Comparison of ENCODE assay signal across 17 cellular contexts in genomic region chr14:65485516-65485915, GRCh38.
A peak's percentile ranks its signal among the peaks of the same experiment; 100 is the strongest.
DNase-seq lines count a peak whose midpoint lies in the region; ATAC-seq and TF ChIP-seq lines count a peak whose summit lies in the region.
"Had no signal": no experiment of that assay in that cellular context is flagged by ENCODE, and none has a peak within 500 bp of the region (broad histone marks: within the 10 kb centered on the region; RNA-seq: fewer than 3 reads in every experiment).

No MANE protein-coding gene starts in this region.

- peaks cover 39% of the 10 kb centered on the region for H3K79me2 ChIP-seq in osteoblast (ENCODE audit: insufficient read depth, low read length)

- H3K36me3 ChIP-seq in cardiac muscle cell = no peaks in the 10 kb centered on the region
- H3K36me3 ChIP-seq in heart left ventricle = no peaks in the 10 kb centered on the region
- no peaks in the 10 kb centered on the region for H3K36me3 ChIP-seq in ectodermal cell (ENCODE audit: control insufficient read depth, insufficient read depth, low read length)
- H3K36me3 ChIP-seq in mesodermal cell (ENCODE audit: control insufficient read depth, insufficient read depth, low read length) = no peaks in the 10 kb centered on the region
- no peaks in the 10 kb centered on the region for H3K36me3 ChIP-seq in osteoblast (ENCODE audit: insufficient read depth, low read length)

- 77 to 84% (median 80%) methylated on average over 3 of the region's 3 CpGs for WGBS in heart left ventricle, 4 donors
- WGBS in ectodermal cell, 2 experiments = 25 to 31% methylated on average over 3 of the region's 3 CpGs
- WGBS in mesodermal cell (ENCODE audit: insufficient coverage in 2 of 2), 2 experiments = 47 to 48% methylated on average over 2 to 3 of the region's 3 CpGs

- H3K4me1 ChIP-seq in cardiac muscle cell (ENCODE audit: low read depth) = peaks cover 9% of the 10 kb centered on the region
- peaks cover 0 to 12% (median 3%) of the 10 kb centered on the region in 12 donors for H3K4me1 ChIP-seq in heart left ventricle
- peaks cover 24% of the 10 kb centered on the region for H3K4me1 ChIP-seq in ectodermal cell (ENCODE audit: control insufficient read depth, insufficient read depth, low read length)
- no peaks in the 10 kb centered on the region for H3K4me1 ChIP-seq in mesodermal cell (ENCODE audit: control insufficient read depth, insufficient read depth, low read length, poor library complexity, severe bottlenecking)
- H3K4me1 ChIP-seq in osteoblast (ENCODE audit: insufficient read depth, low read length) = peaks cover 4% of the 10 kb centered on the region

- no peak overlapping the region for H2AFZ ChIP-seq in osteoblast (ENCODE audit: low read length)

- H3K27me3 ChIP-seq in cardiac muscle cell (no peaks in the 10 kb centered on the region), heart left ventricle (no peaks in the 10 kb centered on the region), ectodermal cell (ENCODE audit: control insufficient read depth, insufficient read depth, low read length, poor library complexity, severe bottlenecking) (no peaks in the 10 kb centered on the region), osteoblast (ENCODE audit: insufficient read depth, low read length) (no peaks in the 10 kb centered on the region)

- DNase-seq in cardiac muscle cell (ENCODE audit: low read depth in 1 of 2, low spot score in 1 of 2) = no peak
- DNase-seq in heart left ventricle = no peak
- no peak for DNase-seq in foreskin melanocyte
- no peak for DNase-seq in osteoblast (ENCODE audit: insufficient read length, low spot score, missing footprints)
- DNase-seq: 8988T; CD4-positive, alpha-beta memory T cell; DMS79 treated with DMSO at 0.1 percent for 48 hours; GOT3; IMR-90; NCI-H187; NCI-H446 treated with DMSO at 0.1 percent for 48 hours; OCI-M1; SHP77 treated with DMSO at 0.1 percent for 48 hours had no signal

- peak overlapping the region; percentile 55 for H3K27ac ChIP-seq in cardiac muscle cell
- H3K27ac ChIP-seq in heart left ventricle = no peak overlapping the region
- peak overlapping the region; percentile 81 for H3K27ac ChIP-seq in ectodermal cell (ENCODE audit: insufficient read depth, low read depth, low read length, poor library complexity, severe bottlenecking)
- peak overlapping the region; percentile 32 for H3K27ac ChIP-seq in mesodermal cell (ENCODE audit: low read depth, low read length, severe bottlenecking)
- no peak overlapping the region for H3K27ac ChIP-seq in osteoblast (ENCODE audit: low read depth, low read length)

- intact Hi-C loops in heart left ventricle (cut with DNase I) = no loop called here

- TF ChIP-seq POLR2A in heart left ventricle (IDR thresholded peaks at IDR 0.05) = no peak

- H4K20me1 ChIP-seq in osteoblast (ENCODE audit: insufficient read depth, low read length) = peaks cover 12% of the 10 kb centered on the region

- TF ChIP-seq CTCF in cardiac muscle cell (IDR thresholded peaks at IDR 0.05; ENCODE audit: low read depth, low read length) (no peak), heart left ventricle (IDR thresholded peaks at IDR 0.05) (no peak), osteoblast (IDR thresholded peaks at IDR 0.05; ENCODE audit: extremely low read depth, low read depth, low read length) (no peak)

- H3K4me3 ChIP-seq in cardiac muscle cell (no peak overlapping the region), heart left ventricle (no peak overlapping the region), ectodermal cell (ENCODE audit: insufficient read depth, low read depth, low read length) (no peak overlapping the region), mesodermal cell (ENCODE audit: extremely low read depth, insufficient read depth, low read length, poor library complexity, severe bottlenecking) (no peak overlapping the region), osteoblast (ENCODE audit: insufficient read depth, low read length) (no peak overlapping the region)

- no peak overlapping the region for H3K4me2 ChIP-seq in osteoblast (ENCODE audit: insufficient read depth, low read length)

- H3K9me3 ChIP-seq in cardiac muscle cell (ENCODE audit: low read depth) (no peaks in the 10 kb centered on the region), heart left ventricle (no peaks in the 10 kb centered on the region), ectodermal cell (ENCODE audit: control insufficient read depth, low read length) (no peaks in the 10 kb centered on the region), mesodermal cell (ENCODE audit: control insufficient read depth, low read length) (no peaks in the 10 kb centered on the region), osteoblast (ENCODE audit: low read depth, low read length) (no peaks in the 10 kb centered on the region)

- ATAC-seq in heart left ventricle = no peak
- no peak for ATAC-seq in HG02973 (IDR thresholded peaks at IDR 0.05; ENCODE audit: unreplicated experiment)
- ATAC-seq in esophagus mucosa = no peak

Comparison
In these comparisons a context has a peak if more than half of its experiments do, and no peak if none do; other contexts are left out.
1. H3K27ac ChIP-seq: peak in cardiac muscle cell (single experiment), ectodermal cell (single experiment) and mesodermal cell (single experiment); none in heart left ventricle (0 of 12) and osteoblast (single experiment).